Comparison of ENCODE assay signal across 8 cellular contexts in the genomic region with DNA sequence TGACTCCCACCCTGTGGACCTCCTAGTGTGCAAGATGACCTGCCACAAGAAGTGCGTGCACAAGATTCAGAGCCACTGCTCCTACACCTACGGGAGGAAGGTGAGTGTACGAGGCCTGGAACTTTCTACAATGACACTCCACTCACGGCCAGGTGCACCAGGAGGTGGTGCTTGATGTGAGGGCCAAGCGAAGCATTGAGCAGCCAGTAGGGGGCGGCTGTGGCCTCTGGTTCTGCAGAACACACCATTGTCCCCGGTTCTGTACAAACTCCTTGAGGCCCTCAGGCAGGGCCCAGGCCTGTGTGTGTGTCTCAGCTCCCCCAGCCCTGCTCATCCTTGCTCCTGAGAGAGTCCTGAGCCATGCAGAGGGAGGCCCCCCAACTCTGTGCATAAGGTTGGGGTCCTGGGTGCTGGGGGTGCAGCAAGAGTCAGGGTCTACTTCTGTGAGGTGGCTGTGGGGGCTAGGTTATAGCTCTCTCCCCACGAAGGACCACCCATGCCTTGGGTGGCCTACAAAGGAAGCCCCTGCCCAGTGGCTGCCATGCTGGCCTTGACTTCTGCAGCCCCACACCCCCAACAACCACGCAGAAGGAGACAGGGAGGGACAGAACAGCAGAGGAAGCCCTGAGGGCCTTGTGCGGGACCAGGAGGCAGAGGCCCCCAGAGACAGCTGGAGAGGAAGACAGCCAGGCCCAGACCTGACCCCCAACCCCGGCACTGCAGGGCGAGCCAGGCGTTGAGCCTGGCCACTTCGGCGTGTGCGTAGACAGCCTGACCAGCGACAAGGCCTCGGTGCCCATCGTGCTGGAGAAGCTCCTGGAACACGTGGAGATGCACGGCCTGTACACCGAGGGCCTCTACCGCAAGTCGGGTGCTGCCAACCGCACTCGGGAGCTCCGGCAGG. TPM values are rescaled to one million over a fixed set of nuclear protein-coding genes. Genes with fewer than 3 reads are reported as not detected.
DNase-seq lines count a peak whose midpoint lies in the region; ATAC-seq and TF ChIP-seq lines count a peak whose summit lies in the region.

No MANE protein-coding gene starts in this region.

- no peak overlapping the region for H2BK120ac ChIP-seq in trophoblast cell (ENCODE audit: insufficient read depth, low read length, poor library complexity)

- ATAC-seq in HG03039 (IDR thresholded peaks at IDR 0.05; ENCODE audit: unreplicated experiment) = no peak

- H3K27me3 Mint-ChIP-seq in activated T-helper 1 cell treated with anti-CD3 and anti-CD28 coated beads, Interleukin-12 subunit alpha, Interleukin-12 subunit beta, Interleukin-2, Interleukin-4 antibody, amounts not matched to agents 30 ng/mL and 10 ng/mL and 1 ng/mL, durations not matched to agents 14 hours and 24 hours and 36 hours (ENCODE audit: insufficient read depth) = no peaks in the 10 kb centered on the region

- no CpG with 5 or more reads among the region's 27 CpGs for whole genome bisulfite sequencing in trophoblast cell (ENCODE audit: extremely low coverage, insufficient coverage, insufficient read length)

- H3K9me3 ChIP-seq in OCI-LY7 (ENCODE audit: low read length) = no peaks in the 10 kb centered on the region
- peaks cover 6% of the 10 kb centered on the region for H3K9me3 ChIP-seq in trophoblast cell (ENCODE audit: insufficient read depth, low read depth, low read length)

- H3K18ac ChIP-seq in trophoblast cell (ENCODE audit: low read length) = no peak overlapping the region

- no peak overlapping the region for H2BK5ac ChIP-seq in trophoblast cell (ENCODE audit: low read depth, low read length, poor library complexity)

- intact Hi-C loops in OCI-LY7 (cut with micrococcal nuclease; ENCODE audit: unreplicated experiment) = no loop called here
- intact Hi-C loops in activated T-helper 1 cell treated with anti-CD3 and anti-CD28 coated beads, Interleukin-12 subunit alpha, Interleukin-12 subunit beta, Interleukin-2, Interleukin-4 antibody, amounts not matched to agents 30 ng/mL and 10 ng/mL and 1 ng/mL, durations not matched to agents 14 hours and 24 hours and 36 hours (cut with micrococcal nuclease) = loop anchor here (1.0 to 2.0 kb wide), 2 partner anchors 29 to 77 kb away; no protein-coding TSS in a partner anchor

- H3K14ac ChIP-seq in trophoblast cell (ENCODE audit: low read length) = no peak overlapping the region

- H3K9me3 Mint-ChIP-seq in activated T-helper 1 cell treated with anti-CD3 and anti-CD28 coated beads, Interleukin-12 subunit alpha, Interleukin-12 subunit beta, Interleukin-2, Interleukin-4 antibody, amounts not matched to agents 30 ng/mL and 10 ng/mL and 1 ng/mL, durations not matched to agents 14 hours and 24 hours and 36 hours = no peaks in the 10 kb centered on the region

- peak; percentile 29 for DNase-seq in SIG-M5 treated with dmso at 0.1 percent for 504 hours (lab: John Stamatoyannopoulos, UW; ENCODE audit: unreplicated experiment)
- no peak for DNase-seq in SIG-M5 (lab: John Stamatoyannopoulos, UW)
- DNase-seq in OCI-LY7 (ENCODE audit: low spot score) = peak; percentile 65
- peak; percentile 44 for DNase-seq in activated T-helper 1 cell treated with anti-CD3 and anti-CD28 coated beads, Interleukin-12 subunit alpha, Interleukin-12 subunit beta, Interleukin-2, Interleukin-4 antibody, amounts not matched to agents 30 ng/mL and 10 ng/mL and 1 ng/mL, durations not matched to agents 14 hours and 24 hours and 36 hours (ENCODE audit: low spot score)
- peak; percentile 39 for DNase-seq in fibroblast of the conjunctiva (ENCODE audit: low read depth)
- DNase-seq in trophoblast cell = peak; percentile 70 to 77
- DNase-seq in NCI-H1105 (lab: John Stamatoyannopoulos, UW) = no peak

- no peak overlapping the region for H3K4ac ChIP-seq in trophoblast cell (ENCODE audit: low read depth, low read length)

- H3K27ac ChIP-seq in OCI-LY7 (ENCODE audit: low read depth, low read length, poor library complexity, severe bottlenecking) (no peak overlapping the region), trophoblast cell (ENCODE audit: low read depth, low read length) (no peak overlapping the region)

- peaks cover 8% of the 10 kb centered on the region for H3K4me1 Mint-ChIP-seq in activated T-helper 1 cell treated with anti-CD3 and anti-CD28 coated beads, Interleukin-12 subunit alpha, Interleukin-12 subunit beta, Interleukin-2, Interleukin-4 antibody, amounts not matched to agents 30 ng/mL and 10 ng/mL and 1 ng/mL, durations not matched to agents 14 hours and 24 hours and 36 hours (ENCODE audit: low read depth)

- H4K12ac ChIP-seq in trophoblast cell (ENCODE audit: low read depth, low read length) = peak overlapping the region; percentile 9

- no TSS peak for BruUV-seq in OCI-LY7 (replicated peaks; lab: Mats Ljungman, UMichigan)

- H2BK12ac ChIP-seq in trophoblast cell (ENCODE audit: low read length) = no peak overlapping the region

- peak; percentile 80 for TF ChIP-seq CTCF in OCI-LY7 (conservative IDR thresholded peaks at IDR 0.05; ENCODE audit: low read length)

- H3K27me3 ChIP-seq in trophoblast cell (ENCODE audit: insufficient read depth, low read length) = no peaks in the 10 kb centered on the region

- H2AFZ ChIP-seq in OCI-LY7 (ENCODE audit: low read length) (no peak overlapping the region), trophoblast cell (ENCODE audit: insufficient read depth, low read length, poor library complexity) (no peak overlapping the region)

- no peaks in the 10 kb centered on the region for H4K20me1 ChIP-seq in OCI-LY7 (ENCODE audit: insufficient read depth, low read length)

- no peaks in the 10 kb centered on the region for H3K9me2 ChIP-seq in OCI-LY7 (ENCODE audit: insufficient read depth, low read length)

- peaks cover 47% of the 10 kb centered on the region for H3K36me3 Mint-ChIP-seq in activated T-helper 1 cell treated with anti-CD3 and anti-CD28 coated beads, Interleukin-12 subunit alpha, Interleukin-12 subunit beta, Interleukin-2, Interleukin-4 antibody, amounts not matched to agents 30 ng/mL and 10 ng/mL and 1 ng/mL, durations not matched to agents 14 hours and 24 hours and 36 hours (ENCODE audit: low read depth)

- H3K4me3 ChIP-seq in OCI-LY7 (ENCODE audit: low read depth, low read length, poor library complexity, severe bottlenecking) (no peak overlapping the region), trophoblast cell (ENCODE audit: low read depth, low read length) (no peak overlapping the region)

- H3K4me3 Mint-ChIP-seq in activated T-helper 1 cell treated with anti-CD3 and anti-CD28 coated beads, Interleukin-12 subunit alpha, Interleukin-12 subunit beta, Interleukin-2, Interleukin-4 antibody, amounts not matched to agents 30 ng/mL and 10 ng/mL and 1 ng/mL, durations not matched to agents 14 hours and 24 hours and 36 hours = no peak overlapping the region

- no peak overlapping the region for H3K23ac ChIP-seq in trophoblast cell (ENCODE audit: low read length)

- no peaks in the 10 kb centered on the region for H3K79me1 ChIP-seq in trophoblast cell (ENCODE audit: low read length)

- H3K9ac ChIP-seq in trophoblast cell (ENCODE audit: low read length) = no peak overlapping the region

- no peak overlapping the region for H3K27ac Mint-ChIP-seq in activated T-helper 1 cell treated with anti-CD3 and anti-CD28 coated beads, Interleukin-12 subunit alpha, Interleukin-12 subunit beta, Interleukin-2, Interleukin-4 antibody, amounts not matched to agents 30 ng/mL and 10 ng/mL and 1 ng/mL, durations not matched to agents 14 hours and 24 hours and 36 hours

- no peak overlapping the region for H4K8ac ChIP-seq in trophoblast cell (ENCODE audit: low read depth, low read length)

- POLR2A ChIA-PET in OCI-LY7 (lab: Charles Lee) = no interaction called here

- H3K36me3 ChIP-seq in OCI-LY7 (ENCODE audit: insufficient read depth, low read length) (peaks cover 85% of the 10 kb centered on the region), trophoblast cell (ENCODE audit: control insufficient read depth in 1 of 2, insufficient read depth in 2 of 2, low read length in 2 of 2) (peaks cover 80% of the 10 kb centered on the region in 2 experiments)

- H3K79me2 ChIP-seq in OCI-LY7 (ENCODE audit: insufficient read depth, low read depth, low read length) (no peaks in the 10 kb centered on the region), trophoblast cell (ENCODE audit: control insufficient read depth, insufficient read depth, low read length, poor library complexity) (no peaks in the 10 kb centered on the region)

- no peak overlapping the region for H4K91ac ChIP-seq in trophoblast cell (ENCODE audit: low read depth, low read length)

- no peak overlapping the region for H3K4me2 ChIP-seq in OCI-LY7 (ENCODE audit: low read length)
- H3K4me2 ChIP-seq in trophoblast cell (ENCODE audit: low read length) = no peak overlapping the region

- peaks cover 19% of the 10 kb centered on the region for H3K4me1 ChIP-seq in OCI-LY7 (ENCODE audit: insufficient read depth, low read length, poor library complexity, severe bottlenecking)
- no peaks in the 10 kb centered on the region for H3K4me1 ChIP-seq in trophoblast cell (ENCODE audit: control insufficient read depth in 1 of 2, insufficient read depth in 2 of 2, low read length in 2 of 2)

- no peak overlapping the region for H2AK5ac ChIP-seq in trophoblast cell (ENCODE audit: low read length)

- CTCF ChIA-PET in OCI-LY7 (lab: Charles Lee; ENCODE audit: unreplicated experiment) = no interaction called here

RNA-seq across cellular contexts. Expression of gene USE1, which starts 9.7 kb away (rescaled TPM):
- 31.2 TPM in 2 replicates for total RNA-seq in OCI-LY7 (2014; rRNA removed; shearing (Covaris generic))
- 25.4 and 28.6 TPM in 2 replicates for total RNA-seq in OCI-LY7 (2022)
- 34.6 and 36.0 TPM in 2 replicates for total RNA-seq in activated T-helper 1 cell treated with anti-CD3 and anti-CD28 coated beads, Interleukin-12 subunit alpha, Interleukin-12 subunit beta, Interleukin-2, Interleukin-4 antibody, amounts not matched to agents 30 ng/mL and 10 ng/mL and 1 ng/mL, durations not matched to agents 14 hours and 24 hours and 36 hours
- polyA plus RNA-seq in trophoblast cell (2013) = 10.3 and 10.4 TPM in 2 replicates

RNA-seq across cellular contexts. Expression of gene OCEL1, which starts 20.5 kb away (rescaled TPM):
- total RNA-seq in OCI-LY7 (2014; rRNA removed; shearing (Covaris generic)) = 5.9 and 10.2 TPM in 2 replicates
- 29.5 and 38.8 TPM in 2 replicates for total RNA-seq in OCI-LY7 (2022)
- 17.0 and 19.6 TPM in 2 replicates for total RNA-seq in activated T-helper 1 cell treated with anti-CD3 and anti-CD28 coated beads, Interleukin-12 subunit alpha, Interleukin-12 subunit beta, Interleukin-2, Interleukin-4 antibody, amounts not matched to agents 30 ng/mL and 10 ng/mL and 1 ng/mL, durations not matched to agents 14 hours and 24 hours and 36 hours
- polyA plus RNA-seq in trophoblast cell (2013) = 41.5 and 44.6 TPM in 2 replicates

RNA-seq across cellular contexts. Expression of gene NR2F6, which starts 40.2 kb away (rescaled TPM):
- total RNA-seq in OCI-LY7 (2014; rRNA removed; shearing (Covaris generic)) = 31.0 and 39.2 TPM in 2 replicates
- 30.0 and 33.1 TPM in 2 replicates for total RNA-seq in OCI-LY7 (2022)
- total RNA-seq in activated T-helper 1 cell treated with anti-CD3 and anti-CD28 coated beads, Interleukin-12 subunit alpha, Interleukin-12 subunit beta, Interleukin-2, Interleukin-4 antibody, amounts not matched to agents 30 ng/mL and 10 ng/mL and 1 ng/mL, durations not matched to agents 14 hours and 24 hours and 36 hours = 14.3 and 14.4 TPM in 2 replicates
- polyA plus RNA-seq in trophoblast cell (2013) = 205 and 221 TPM in 2 replicates

RNA-seq across cellular contexts. Expression of gene USHBP1, which starts 59.1 kb away (rescaled TPM):
- 2.4 and 3.1 TPM in 2 replicates for total RNA-seq in OCI-LY7 (2014; rRNA removed; shearing (Covaris generic))
- 6.5 and 7.6 TPM in 2 replicates for total RNA-seq in OCI-LY7 (2022)
- 0.10 and 0.26 TPM in 2 replicates for total RNA-seq in activated T-helper 1 cell treated with anti-CD3 and anti-CD28 coated beads, Interleukin-12 subunit alpha, Interleukin-12 subunit beta, Interleukin-2, Interleukin-4 antibody, amounts not matched to agents 30 ng/mL and 10 ng/mL and 1 ng/mL, durations not matched to agents 14 hours and 24 hours and 36 hours
- polyA plus RNA-seq in trophoblast cell (2013) = 1.4 and 2.2 TPM in 2 replicates

Comparison
In these comparisons a context has a peak if more than half of its experiments do, and no peak if none do; other contexts are left out.
1. DNase-seq: peak in SIG-M5 treated with dmso at 0.1 percent for 504 hours (single experiment), OCI-LY7 (single experiment), activated T-helper 1 cell treated with anti-CD3 and anti-CD28 coated beads, Interleukin-12 subunit alpha, Interleukin-12 subunit beta, Interleukin-2, Interleukin-4 antibody, amounts not matched to agents 30 ng/mL and 10 ng/mL and 1 ng/mL, durations not matched to agents 14 hours and 24 hours and 36 hours (single experiment), fibroblast of the conjunctiva (single experiment) and trophoblast cell (2 of 2); none in SIG-M5 (single experiment) and NCI-H1105 (single experiment).